ENCODE assay signal across 1 cellular context in genomic region chrX:129719931-129720520, GRCh38.
TF ChIP-seq lines count a peak whose summit lies in the region.

No MANE protein-coding gene starts in this region.

TF ChIP-seq in GM23338, 12 proteins besides CTCF, POLR2A, EP300 and RAD21 (continued from another document):
- TF ChIP-seq, protein P1, sequence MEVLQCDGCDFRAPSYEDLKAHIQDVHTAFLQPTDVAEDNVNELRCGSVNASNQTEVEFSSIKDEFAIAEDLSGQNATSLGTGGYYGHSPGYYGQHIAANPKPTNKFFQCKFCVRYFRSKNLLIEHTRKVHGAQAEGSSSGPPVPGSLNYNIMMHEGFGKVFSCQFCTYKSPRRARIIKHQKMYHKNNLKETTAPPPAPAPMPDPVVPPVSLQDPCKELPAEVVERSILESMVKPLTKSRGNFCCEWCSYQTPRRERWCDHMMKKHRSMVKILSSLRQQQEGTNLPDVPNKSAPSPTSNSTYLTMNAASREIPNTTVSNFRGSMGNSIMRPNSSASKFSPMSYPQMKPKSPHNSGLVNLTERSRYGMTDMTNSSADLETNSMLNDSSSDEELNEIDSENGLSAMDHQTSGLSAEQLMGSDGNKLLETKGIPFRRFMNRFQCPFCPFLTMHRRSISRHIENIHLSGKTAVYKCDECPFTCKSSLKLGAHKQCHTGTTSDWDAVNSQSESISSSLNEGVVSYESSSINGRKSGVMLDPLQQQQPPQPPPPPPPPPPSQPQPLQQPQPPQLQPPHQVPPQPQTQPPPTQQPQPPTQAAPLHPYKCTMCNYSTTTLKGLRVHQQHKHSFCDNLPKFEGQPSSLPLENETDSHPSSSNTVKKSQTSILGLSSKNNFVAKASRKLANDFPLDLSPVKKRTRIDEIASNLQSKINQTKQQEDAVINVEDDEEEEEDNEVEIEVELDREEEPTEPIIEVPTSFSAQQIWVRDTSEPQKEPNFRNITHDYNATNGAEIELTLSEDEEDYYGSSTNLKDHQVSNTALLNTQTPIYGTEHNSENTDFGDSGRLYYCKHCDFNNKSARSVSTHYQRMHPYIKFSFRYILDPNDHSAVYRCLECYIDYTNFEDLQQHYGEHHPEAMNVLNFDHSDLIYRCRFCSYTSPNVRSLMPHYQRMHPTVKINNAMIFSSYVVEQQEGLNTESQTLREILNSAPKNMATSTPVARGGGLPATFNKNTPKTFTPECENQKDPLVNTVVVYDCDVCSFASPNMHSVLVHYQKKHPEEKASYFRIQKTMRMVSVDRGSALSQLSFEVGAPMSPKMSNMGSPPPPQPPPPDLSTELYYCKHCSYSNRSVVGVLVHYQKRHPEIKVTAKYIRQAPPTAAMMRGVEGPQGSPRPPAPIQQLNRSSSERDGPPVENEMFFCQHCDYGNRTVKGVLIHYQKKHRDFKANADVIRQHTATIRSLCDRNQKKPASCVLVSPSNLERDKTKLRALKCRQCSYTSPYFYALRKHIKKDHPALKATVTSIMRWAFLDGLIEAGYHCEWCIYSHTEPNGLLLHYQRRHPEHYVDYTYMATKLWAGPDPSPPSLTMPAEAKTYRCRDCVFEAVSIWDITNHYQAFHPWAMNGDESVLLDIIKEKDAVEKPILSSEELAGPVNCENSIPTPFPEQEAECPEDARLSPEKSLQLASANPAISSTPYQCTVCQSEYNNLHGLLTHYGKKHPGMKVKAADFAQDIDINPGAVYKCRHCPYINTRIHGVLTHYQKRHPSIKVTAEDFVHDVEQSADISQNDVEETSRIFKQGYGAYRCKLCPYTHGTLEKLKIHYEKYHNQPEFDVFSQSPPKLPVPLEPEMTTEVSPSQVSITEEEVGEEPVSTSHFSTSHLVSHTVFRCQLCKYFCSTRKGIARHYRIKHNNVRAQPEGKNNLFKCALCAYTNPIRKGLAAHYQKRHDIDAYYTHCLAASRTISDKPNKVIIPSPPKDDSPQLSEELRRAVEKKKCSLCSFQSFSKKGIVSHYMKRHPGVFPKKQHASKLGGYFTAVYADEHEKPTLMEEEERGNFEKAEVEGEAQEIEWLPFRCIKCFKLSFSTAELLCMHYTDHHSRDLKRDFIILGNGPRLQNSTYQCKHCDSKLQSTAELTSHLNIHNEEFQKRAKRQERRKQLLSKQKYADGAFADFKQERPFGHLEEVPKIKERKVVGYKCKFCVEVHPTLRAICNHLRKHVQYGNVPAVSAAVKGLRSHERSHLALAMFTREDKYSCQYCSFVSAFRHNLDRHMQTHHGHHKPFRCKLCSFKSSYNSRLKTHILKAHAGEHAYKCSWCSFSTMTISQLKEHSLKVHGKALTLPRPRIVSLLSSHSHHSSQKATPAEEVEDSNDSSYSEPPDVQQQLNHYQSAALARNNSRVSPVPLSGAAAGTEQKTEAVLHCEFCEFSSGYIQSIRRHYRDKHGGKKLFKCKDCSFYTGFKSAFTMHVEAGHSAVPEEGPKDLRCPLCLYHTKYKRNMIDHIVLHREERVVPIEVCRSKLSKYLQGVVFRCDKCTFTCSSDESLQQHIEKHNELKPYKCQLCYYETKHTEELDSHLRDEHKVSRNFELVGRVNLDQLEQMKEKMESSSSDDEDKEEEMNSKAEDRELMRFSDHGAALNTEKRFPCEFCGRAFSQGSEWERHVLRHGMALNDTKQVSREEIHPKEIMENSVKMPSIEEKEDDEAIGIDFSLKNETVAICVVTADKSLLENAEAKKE (CRISPR knock-in tag; IDR thresholded peaks at IDR 0.05) = no peak
- TF ChIP-seq, protein P2, sequence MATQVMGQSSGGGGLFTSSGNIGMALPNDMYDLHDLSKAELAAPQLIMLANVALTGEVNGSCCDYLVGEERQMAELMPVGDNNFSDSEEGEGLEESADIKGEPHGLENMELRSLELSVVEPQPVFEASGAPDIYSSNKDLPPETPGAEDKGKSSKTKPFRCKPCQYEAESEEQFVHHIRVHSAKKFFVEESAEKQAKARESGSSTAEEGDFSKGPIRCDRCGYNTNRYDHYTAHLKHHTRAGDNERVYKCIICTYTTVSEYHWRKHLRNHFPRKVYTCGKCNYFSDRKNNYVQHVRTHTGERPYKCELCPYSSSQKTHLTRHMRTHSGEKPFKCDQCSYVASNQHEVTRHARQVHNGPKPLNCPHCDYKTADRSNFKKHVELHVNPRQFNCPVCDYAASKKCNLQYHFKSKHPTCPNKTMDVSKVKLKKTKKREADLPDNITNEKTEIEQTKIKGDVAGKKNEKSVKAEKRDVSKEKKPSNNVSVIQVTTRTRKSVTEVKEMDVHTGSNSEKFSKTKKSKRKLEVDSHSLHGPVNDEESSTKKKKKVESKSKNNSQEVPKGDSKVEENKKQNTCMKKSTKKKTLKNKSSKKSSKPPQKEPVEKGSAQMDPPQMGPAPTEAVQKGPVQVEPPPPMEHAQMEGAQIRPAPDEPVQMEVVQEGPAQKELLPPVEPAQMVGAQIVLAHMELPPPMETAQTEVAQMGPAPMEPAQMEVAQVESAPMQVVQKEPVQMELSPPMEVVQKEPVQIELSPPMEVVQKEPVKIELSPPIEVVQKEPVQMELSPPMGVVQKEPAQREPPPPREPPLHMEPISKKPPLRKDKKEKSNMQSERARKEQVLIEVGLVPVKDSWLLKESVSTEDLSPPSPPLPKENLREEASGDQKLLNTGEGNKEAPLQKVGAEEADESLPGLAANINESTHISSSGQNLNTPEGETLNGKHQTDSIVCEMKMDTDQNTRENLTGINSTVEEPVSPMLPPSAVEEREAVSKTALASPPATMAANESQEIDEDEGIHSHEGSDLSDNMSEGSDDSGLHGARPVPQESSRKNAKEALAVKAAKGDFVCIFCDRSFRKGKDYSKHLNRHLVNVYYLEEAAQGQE (IDR thresholded peaks at IDR 0.05; ENCODE audit: unreplicated experiment) = no peak
- TF ChIP-seq EZH2phosphoT487 (IDR thresholded peaks at IDR 0.05; ENCODE audit: unreplicated experiment) = no peak
